ENCODE assay signal across 12 cellular contexts in genomic region chr12:65827827-65828231, GRCh38. TPM values are rescaled to one million over a fixed set of nuclear protein-coding genes. Genes with fewer than 3 reads are reported as not detected.
A peak's percentile ranks its signal among the peaks of the same experiment; 100 is the strongest.
DNase-seq lines count a peak whose midpoint lies in the region; ATAC-seq and TF ChIP-seq lines count a peak whose summit lies in the region.
"Had no signal": no experiment of that assay in that cellular context is flagged by ENCODE, and none has a peak within 500 bp of the region (broad histone marks: within the 10 kb centered on the region; RNA-seq: fewer than 3 reads in every experiment).

No MANE protein-coding gene starts in this region.

- no peak overlapping the region for H3K4ac ChIP-seq in neuronal stem cell (ENCODE audit: low read length)

- H3K27ac ChIP-seq in SJCRH30, result peak overlapping the region; percentile 97
- peak overlapping the region; percentile 52 for H3K27ac ChIP-seq in neuronal stem cell (replicated peaks; ENCODE audit: low read length)
- H3K27ac ChIP-seq in upper lobe of right lung, result no peak overlapping the region
- H3K27ac ChIP-seq: body of pancreas had no signal

- no peaks in the 10 kb centered on the region for H3K27me3 ChIP-seq in SJCRH30
- H3K27me3 ChIP-seq in neuronal stem cell (ENCODE audit: control insufficient read depth in 3 of 3, insufficient read depth in 3 of 3, low read depth in 1 of 3, low read length in 3 of 3), result no peaks in the 10 kb centered on the region
- peaks cover 50% of the 10 kb centered on the region for H3K27me3 ChIP-seq in upper lobe of right lung

- no CpG with 5 or more reads among the region's 3 CpGs for WGBS in neuronal stem cell (ENCODE audit: extremely low coverage in 2 of 2, insufficient read length in 2 of 2, insufficient replicate concordance in 1 of 2), 2 donors

- H3K4me1 ChIP-seq in ES-I3 (ENCODE audit: insufficient read depth, low read length), result peaks cover 10% of the 10 kb centered on the region; the same call in 1 of the 2 replicates
- H3K4me1 ChIP-seq in SJCRH30, result peaks cover 16% of the 10 kb centered on the region
- peaks cover 5 to 18% of the 10 kb centered on the region in 2 donors for H3K4me1 ChIP-seq in neuronal stem cell (ENCODE audit: control insufficient read depth in 2 of 2, insufficient read depth in 1 of 2, low read depth in 1 of 2, low read length in 2 of 2)
- H3K4me1 ChIP-seq in upper lobe of right lung, result peaks cover 17% of the 10 kb centered on the region

- H2AK5ac ChIP-seq in neuronal stem cell (ENCODE audit: low read depth, low read length), result no peak overlapping the region

- H2BK120ac ChIP-seq in neuronal stem cell (ENCODE audit: low read depth, low read length), result no peak overlapping the region

- H2BK5ac ChIP-seq in neuronal stem cell (ENCODE audit: low read length), result no peak overlapping the region

- H3K9me3 ChIP-seq in ES-I3 (ENCODE audit: control insufficient read depth, insufficient read depth, low read length), result no peaks in the 10 kb centered on the region
- H3K9me3 ChIP-seq in SJCRH30 (replicated peaks), result no peaks in the 10 kb centered on the region
- H3K9me3 ChIP-seq in neuronal stem cell (replicated peaks in 1 of 2; ENCODE audit: control insufficient read depth in 2 of 2, insufficient read depth in 1 of 2, low read depth in 1 of 2, low read length in 2 of 2), result peaks cover 0 to 2% of the 10 kb centered on the region in 2 donors
- H3K9me3 ChIP-seq in upper lobe of right lung, result no peaks in the 10 kb centered on the region
- H3K9me3 ChIP-seq: body of pancreas had no signal

- no peak overlapping the region for H3K23ac ChIP-seq in neuronal stem cell (ENCODE audit: low read depth, low read length, poor library complexity)

- H3K4me3 ChIP-seq in SJCRH30 (peak overlapping the region; percentile 78), neuronal stem cell (ENCODE audit: low read length in 2 of 2) (peak overlapping the region in 1 of 2 donors; percentile 58), upper lobe of right lung (no peak overlapping the region)
- H3K4me3 ChIP-seq: body of pancreas had no signal

- peak overlapping the region; percentile 34 for H3K4me2 ChIP-seq in neuronal stem cell (ENCODE audit: insufficient read depth, low read length, poor library complexity, severe bottlenecking)

- DNase-seq in SJCRH30, result peak in 1 of 2 experiments; percentile 32
- DNase-seq in fibroblast of peridontal ligament (ENCODE audit: extremely low read depth), result peak; percentile 52
- no peak for DNase-seq in neuronal stem cell (ENCODE audit: low spot score)
- no peak for DNase-seq in cerebellar nuclear complex (lab: John Stamatoyannopoulos, UW)
- DNase-seq in DMS153 treated with DMSO at 0.1 percent for 48 hours (lab: John Stamatoyannopoulos, UW; ENCODE audit: unreplicated experiment), result no peak
- DNase-seq in superior temporal gyrus (ENCODE audit: extremely low spot score), result no peak
- DNase-seq in upper lobe of right lung, result no peak
- DNase-seq: body of pancreas; CD8-positive, alpha-beta memory T cell; NCI-H187 treated with DMSO at 0.1 percent for 48 hours; stimulated activated naive CD4-positive, alpha-beta T cell had no signal

- no peak overlapping the region for H4K8ac ChIP-seq in neuronal stem cell (ENCODE audit: low read depth, low read length)

- H2BK15ac ChIP-seq in neuronal stem cell (ENCODE audit: low read length), result no peak overlapping the region

- H2BK12ac ChIP-seq in neuronal stem cell (ENCODE audit: low read length), result no peak overlapping the region

- H3K36me3 ChIP-seq in ES-I3 (ENCODE audit: insufficient read depth, low read length) (no peaks in the 10 kb centered on the region), SJCRH30 (peaks cover 47% of the 10 kb centered on the region), neuronal stem cell (replicated peaks in 1 of 2; ENCODE audit: control insufficient read depth in 2 of 2, insufficient read depth in 2 of 2, low read length in 2 of 2) (peaks cover 0 to 46% of the 10 kb centered on the region in 2 donors), upper lobe of right lung (no peaks in the 10 kb centered on the region)

- H3K14ac ChIP-seq in neuronal stem cell (ENCODE audit: low read length), result no peak overlapping the region

- no peak overlapping the region for H4K91ac ChIP-seq in neuronal stem cell (ENCODE audit: low read depth, low read length, poor library complexity)

- H3K9ac ChIP-seq in ES-I3 (ENCODE audit: low read depth, low read length) (peak overlapping the region; percentile 11; the same call in 1 of the 2 replicates), neuronal stem cell (ENCODE audit: low read depth, low read length, poor library complexity) (no peak overlapping the region)

- H2AFZ ChIP-seq in neuronal stem cell (ENCODE audit: low read length), result no peak overlapping the region

- no peak for ATAC-seq in upper lobe of right lung
- ATAC-seq: body of pancreas had no signal

- no peak overlapping the region for H3K18ac ChIP-seq in neuronal stem cell (ENCODE audit: low read length)

- TF ChIP-seq CTCF in upper lobe of right lung (IDR thresholded peaks at IDR 0.05), result no peak

- intact Hi-C loops in upper lobe of right lung (cut with DNase I), result no loop called here

- peaks cover 5% of the 10 kb centered on the region for H3K79me1 ChIP-seq in neuronal stem cell (ENCODE audit: low read depth, low read length)

RNA-seq across cellular contexts. Expression of gene HMGA2, which starts 3.5 kb away (rescaled TPM):
- 86.6 and 87.9 TPM in 2 replicates for total RNA-seq in SJCRH30 (2014; rRNA removed; shearing (Covaris generic))
- 240 TPM for polyA plus RNA-seq in neuronal stem cell (2013, experiment 1 of 2)
- polyA plus RNA-seq in neuronal stem cell (2013, experiment 2 of 2), result 242 TPM
- not detected for total RNA-seq in upper lobe of right lung
- total RNA-seq: CD8-positive, alpha-beta memory T cell had no signal
- polyA plus RNA-seq: CD8-positive, alpha-beta memory T cell had no signal

Comparison
In these comparisons a context has a peak if more than half of its experiments do, and no peak if none do; other contexts are left out.
1. RNA of gene HMGA2, which starts 3.5 kb away (total RNA-seq): 86.6 to 87.9 TPM in SJCRH30; not detected in upper lobe of right lung (single experiment); every median in the first group is over 10 times any median in the second.